9 cellular contexts compared by ENCODE assay signal in genomic region chr9:69324549-69325401, GRCh38. TPM values are rescaled to one million over a fixed set of nuclear protein-coding genes. Genes with fewer than 3 reads are reported as not detected.
DNase-seq lines count a peak whose midpoint lies in the region; TF ChIP-seq lines count a peak whose summit lies in the region.
"Had no signal": no experiment of that assay in that cellular context is flagged by ENCODE, and none has a peak within 500 bp of the region (broad histone marks: within the 10 kb centered on the region; RNA-seq: fewer than 3 reads in every experiment).

ENTREP1 (plus strand) TSS chr9:69325215; CDS start chr9:69325310, 95 bp downstream.

- H3K36me3 ChIP-seq in neuronal stem cell (replicated peaks in 1 of 2; ENCODE audit: control insufficient read depth in 2 of 2, insufficient read depth in 2 of 2, low read length in 2 of 2) = no peaks in the 10 kb centered on the region
- H3K36me3 ChIP-seq: BLaER1 treated with 17β-estradiol and CSF1 and Interleukin-3, amounts not matched to agents 10 nM and 100 nM had no signal

- H3K4me3 Mint-ChIP-seq in immature natural killer cell = peak within 1 kb of the TSS in 1 of 5 donors; percentile 33

- peak within 1 kb of the TSS; percentile 46 for H3K4me3 ChIP-seq in LNCaP clone FGC (ENCODE audit: low read depth, low read length)
- H3K4me3 ChIP-seq in WI38 (ENCODE audit: low read depth, low read length) = peak within 1 kb of the TSS; percentile 43
- H3K4me3 ChIP-seq in neuronal stem cell (ENCODE audit: low read length in 2 of 2) = peak within 1 kb of the TSS; percentile 38 to 87
- H3K4me3 ChIP-seq: BLaER1 treated with 17β-estradiol and CSF1 and Interleukin-3, amounts not matched to agents 10 nM and 100 nM had no signal

- DNase-seq in NCI-H2227 (lab: John Stamatoyannopoulos, UW; ENCODE audit: unreplicated experiment) (peak; percentile 16), NCI-H2227 treated with DMSO at 0.1 percent for 48 hours (lab: John Stamatoyannopoulos, UW) (no peak), LNCaP clone FGC (ENCODE audit: low read depth) (peak; percentile 7), glomerular visceral epithelial cell (ENCODE audit: extremely low spot score) (peak; percentile 76), neuronal stem cell (ENCODE audit: low spot score) (peak; percentile 42), immature natural killer cell (no peak), GOT3 (lab: John Stamatoyannopoulos, UW) (no peak)

- H3K9me3 Mint-ChIP-seq in immature natural killer cell = peaks cover 0 to 7% (median 0%) of the 10 kb centered on the region in 6 donors

- no peak within 1 kb of the TSS for H3K27ac Mint-ChIP-seq in immature natural killer cell

- H3K4me1 Mint-ChIP-seq in immature natural killer cell = peaks cover 3 to 7% of the 10 kb centered on the region in 2 donors

- no peak within 1 kb of the TSS for H4K91ac ChIP-seq in neuronal stem cell (ENCODE audit: low read depth, low read length, poor library complexity)

- H2BK15ac ChIP-seq in neuronal stem cell (ENCODE audit: low read length) = peak within 1 kb of the TSS; percentile 58

- peak within 1 kb of the TSS; percentile 87 for H2BK5ac ChIP-seq in neuronal stem cell (ENCODE audit: low read length)

- H3K4me1 ChIP-seq in neuronal stem cell (ENCODE audit: control insufficient read depth in 2 of 2, insufficient read depth in 1 of 2, low read depth in 1 of 2, low read length in 2 of 2) = peaks cover 4 to 6% of the 10 kb centered on the region in 2 donors
- H3K4me1 ChIP-seq: BLaER1 treated with 17β-estradiol and CSF1 and Interleukin-3, amounts not matched to agents 10 nM and 100 nM had no signal

- peaks cover 9 to 16% (median 10%) of the 10 kb centered on the region in 3 donors for H3K27me3 Mint-ChIP-seq in immature natural killer cell (ENCODE audit: low read depth in 3 of 3)

- H3K4me2 ChIP-seq in neuronal stem cell (ENCODE audit: insufficient read depth, low read length, poor library complexity, severe bottlenecking) = peak within 1 kb of the TSS; percentile 98
- H3K4me2 ChIP-seq: BLaER1 treated with 17β-estradiol and CSF1 and Interleukin-3, amounts not matched to agents 10 nM and 100 nM had no signal

- no peaks in the 10 kb centered on the region for H3K36me3 Mint-ChIP-seq in immature natural killer cell

- peak within 1 kb of the TSS; percentile 95 for H3K9ac ChIP-seq in neuronal stem cell (ENCODE audit: low read depth, low read length, poor library complexity)
- H3K9ac ChIP-seq: BLaER1 treated with 17β-estradiol and CSF1 and Interleukin-3, amounts not matched to agents 10 nM and 100 nM had no signal

- H2BK12ac ChIP-seq in neuronal stem cell (ENCODE audit: low read length) = peak within 1 kb of the TSS; percentile 53

- H3K79me1 ChIP-seq in neuronal stem cell (ENCODE audit: low read depth, low read length) = no peaks in the 10 kb centered on the region

- no peak within 1 kb of the TSS for H3K4ac ChIP-seq in neuronal stem cell (ENCODE audit: low read length)

- H3K9me3 ChIP-seq in neuronal stem cell (replicated peaks in 1 of 2; ENCODE audit: control insufficient read depth in 2 of 2, insufficient read depth in 1 of 2, low read depth in 1 of 2, low read length in 2 of 2) = no peaks in the 10 kb centered on the region

- H3K27me3 ChIP-seq in neuronal stem cell (ENCODE audit: control insufficient read depth in 3 of 3, insufficient read depth in 3 of 3, low read depth in 1 of 3, low read length in 3 of 3) = peaks cover 0 to 90% (median 22%) of the 10 kb centered on the region in 3 experiments

- H2AFZ ChIP-seq in neuronal stem cell (ENCODE audit: low read length) = peak within 1 kb of the TSS; percentile 85

- WGBS in neuronal stem cell (ENCODE audit: extremely low coverage in 2 of 2, insufficient read length in 2 of 2, insufficient replicate concordance in 1 of 2), 2 donors = no CpG with 5 or more reads among the region's 81 CpGs

- peak within 1 kb of the TSS; percentile 93 for H3K18ac ChIP-seq in neuronal stem cell (ENCODE audit: low read length)

- no peak within 1 kb of the TSS for H4K8ac ChIP-seq in neuronal stem cell (ENCODE audit: low read depth, low read length)

- TF ChIP-seq CTCF in LNCaP clone FGC (IDR thresholded peaks at IDR 0.05; ENCODE audit: control insufficient read depth, extremely low read depth, insufficient read depth) (no peak), WI38 (IDR thresholded peaks at IDR 0.05; ENCODE audit: low read depth, low read length) (no peak)

- no peak within 1 kb of the TSS for H2AK5ac ChIP-seq in neuronal stem cell (ENCODE audit: low read depth, low read length)

- peak within 1 kb of the TSS; percentile 92 for H3K23ac ChIP-seq in neuronal stem cell (ENCODE audit: low read depth, low read length, poor library complexity)

- no peak within 1 kb of the TSS for H3K27ac ChIP-seq in neuronal stem cell (replicated peaks; ENCODE audit: low read length)
- H3K27ac ChIP-seq: BLaER1 treated with 17β-estradiol and CSF1 and Interleukin-3, amounts not matched to agents 10 nM and 100 nM had no signal

- H3K14ac ChIP-seq in neuronal stem cell (ENCODE audit: low read length) = no peak within 1 kb of the TSS

- H2BK120ac ChIP-seq in neuronal stem cell (ENCODE audit: low read depth, low read length) = no peak within 1 kb of the TSS

RNA-seq across cellular contexts. Expression of gene ENTREP1, which starts in this region (rescaled TPM):
- polyA plus RNA-seq in neuronal stem cell (2013, experiment 1 of 2) = 1.8 TPM
- 1.5 TPM for polyA plus RNA-seq in neuronal stem cell (2013, experiment 2 of 2)
- polyA plus RNA-seq in immature natural killer cell = not detected

Comparison
In these comparisons a context has a peak if more than half of its experiments do, and no peak if none do; other contexts are left out.
1. DNase-seq: peak in NCI-H2227 (single experiment), LNCaP clone FGC (single experiment), glomerular visceral epithelial cell (single experiment) and neuronal stem cell (single experiment); none in NCI-H2227 treated with DMSO at 0.1 percent for 48 hours (single experiment), immature natural killer cell (0 of 3) and GOT3 (single experiment).
2. Peak in every context shown above with its lines, with median percentiles within 50 percentile points of each other: H3K4me3 ChIP-seq.